22 cellular contexts compared by ENCODE assay signal in the genomic region with DNA sequence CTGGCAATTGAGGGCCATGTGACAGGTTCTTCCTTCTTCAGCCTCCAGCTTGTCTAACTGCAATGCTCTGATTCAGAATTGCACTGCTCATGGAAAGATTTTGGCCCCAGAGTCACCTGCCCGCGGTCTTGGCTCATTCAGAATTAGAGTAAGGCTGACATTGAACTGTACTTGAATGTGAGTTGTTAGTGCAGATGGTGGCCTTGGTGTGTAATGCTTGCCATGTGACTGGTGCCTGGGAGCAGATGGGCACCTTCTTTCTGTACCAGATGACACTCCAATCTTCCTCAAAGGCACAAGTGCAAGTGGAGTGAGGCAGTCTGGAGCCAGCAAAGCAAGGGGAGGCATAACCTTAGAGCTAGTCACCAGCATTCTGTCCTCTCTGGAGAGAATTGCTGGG. TPM values are rescaled to one million over a fixed set of nuclear protein-coding genes. Genes with fewer than 3 reads are reported as not detected.
DNase-seq lines count a peak whose midpoint lies in the region; TF ChIP-seq lines count a peak whose summit lies in the region.
"Had no signal": no experiment of that assay in that cellular context is flagged by ENCODE, and none has a peak within 500 bp of the region (broad histone marks: within the 10 kb centered on the region; RNA-seq: fewer than 3 reads in every experiment).

No MANE protein-coding gene starts in this region.

- H3K4me3 ChIP-seq in adrenal gland, result no peak overlapping the region
- H3K4me3 ChIP-seq: GM12878, SJCRH30 had no signal

- 40 to 73% (median 53%) methylated on average over 2 of the region's 2 CpGs for WGBS in adrenal gland, 4 donors

- peak; percentile 11 for DNase-seq in NCI-H510A treated with DMSO at 0.1 percent for 48 hours (lab: John Stamatoyannopoulos, UW)
- DNase-seq in NCI-H510A (lab: John Stamatoyannopoulos, UW), result no peak
- peak; percentile 92 for DNase-seq in NCI-H2171 treated with DMSO at 0.1 percent for 48 hours (lab: John Stamatoyannopoulos, UW)
- peak; percentile 37 to 65 (median 45) for DNase-seq in adrenal gland
- no peak for DNase-seq in islet precursor cell
- no peak for DNase-seq in DMS79 (lab: John Stamatoyannopoulos, UW)
- no peak for DNase-seq in stimulated activated CD4-positive, alpha-beta T cell treated with anti-CD3 and anti-CD28 coated beads, Interleukin-2, amount 100 ng/mL, for 48 hours
- DNase-seq: Calu3; CD8-positive, alpha-beta memory T cell; DMS79 treated with DMSO at 0.1 percent for 48 hours; H9; HFFc6; Karpas-422; NCI-H187; NCI-H226; NCI-H748 treated with DMSO at 0.1 percent for 48 hours; OCI-M1; SJCRH30; T-cell had no signal

- H3K27me3 ChIP-seq in adrenal gland, result no peaks in the 10 kb centered on the region
- H3K27me3 ChIP-seq: SJCRH30 had no signal

- no peak for TF ChIP-seq POLR2A in adrenal gland (IDR thresholded peaks at IDR 0.05)

- intact Hi-C loops in adrenal gland (cut with DNase I), result no loop called here

- no peak for TF ChIP-seq CTCF in adrenal gland (IDR thresholded peaks at IDR 0.05)

- H3K27ac ChIP-seq in adrenal gland, result no peak overlapping the region
- H3K27ac ChIP-seq: C4-2B, SJCRH30 had no signal

- no peaks in the 10 kb centered on the region for H3K36me3 ChIP-seq in adrenal gland (replicated peaks in 1 of 2)
- H3K36me3 ChIP-seq: SJCRH30 had no signal

- no peaks in the 10 kb centered on the region for H3K4me1 ChIP-seq in adrenal gland (replicated peaks in 1 of 2)
- H3K4me1 ChIP-seq: SJCRH30 had no signal

- no peaks in the 10 kb centered on the region for H3K9me3 ChIP-seq in adrenal gland (replicated peaks in 1 of 3)
- H3K9me3 ChIP-seq: SJCRH30 had no signal

RNA-seq across cellular contexts. Expression of gene ANO4, which starts 36.5 kb away (rescaled TPM):
- total RNA-seq in adrenal gland, result 10 to 100 TPM in 5 of 8 donors, 1 to 10 TPM in 3; 7.2 to 37.4 (median 16.9) TPM
- 10 to 100 TPM in 1 of 3 donors, 1 to 10 TPM in 2; 5.6 to 10.8 (median 9.2) TPM for polyA plus RNA-seq in adrenal gland
- total RNA-seq: A172; CD8-positive, alpha-beta memory T cell; GM12878; HFFc6 had no signal
- polyA plus RNA-seq: CD8-positive, alpha-beta memory T cell; GM12878 had no signal

Comparison
In these comparisons a context has a peak if more than half of its experiments do, and no peak if none do; other contexts are left out.
1. DNase-seq: peak in NCI-H510A treated with DMSO at 0.1 percent for 48 hours (single experiment), NCI-H2171 treated with DMSO at 0.1 percent for 48 hours (single experiment) and adrenal gland (7 of 7); none in NCI-H510A (single experiment), islet precursor cell (single experiment), DMS79 (single experiment) and stimulated activated CD4-positive, alpha-beta T cell treated with anti-CD3 and anti-CD28 coated beads, Interleukin-2, amount 100 ng/mL, for 48 hours (0 of 2).